Comparison of ENCODE assay signal across 16 cellular contexts in genomic region chr7:108643136-108643535, GRCh38.
DNase-seq lines count a peak whose midpoint lies in the region; ATAC-seq, FAIRE-seq and TF ChIP-seq lines count a peak whose summit lies in the region.
"Had no signal": no experiment of that assay in that cellular context is flagged by ENCODE, and none has a peak within 500 bp of the region (broad histone marks: within the 10 kb centered on the region; RNA-seq: fewer than 3 reads in every experiment).

No MANE protein-coding gene starts in this region.

- no TSS peak for BruUV-seq in HepG2 (replicated peaks; lab: Mats Ljungman, UMichigan)
- no TSS peak for BruUV-seq in OCI-LY7 (replicated peaks; lab: Mats Ljungman, UMichigan)

- H3K9me2 ChIP-seq in OCI-LY7 (ENCODE audit: insufficient read depth, low read length) = no peaks in the 10 kb centered on the region

- H3K4me2 ChIP-seq in HepG2 (ENCODE audit: low read depth, low read length) (no peak overlapping the region), DND-41 (ENCODE audit: insufficient read depth, low read length) (no peak overlapping the region), OCI-LY7 (ENCODE audit: low read length) (no peak overlapping the region), neural progenitor cell (no peak overlapping the region)
- H3K4me2 ChIP-seq: BLaER1 had no signal

- no peaks in the 10 kb centered on the region for H3K9me3 Mint-ChIP-seq in neural progenitor cell

- TF ChIP-seq EP300 in HepG2 (IDR thresholded peaks at IDR 0.05; ENCODE audit: low read depth in 2 of 2, low read length in 2 of 2) = no peak
- TF ChIP-seq EP300 in HepG2 (CRISPR knock-in tag; IDR thresholded peaks at IDR 0.05; ENCODE audit: borderline replicate concordance) = no peak

- H4K20me1 ChIP-seq in HepG2 (ENCODE audit: insufficient read depth, low read length) (no peaks in the 10 kb centered on the region), DND-41 (ENCODE audit: insufficient read depth, low read length) (no peaks in the 10 kb centered on the region), OCI-LY7 (ENCODE audit: insufficient read depth, low read length) (no peaks in the 10 kb centered on the region), neural progenitor cell (ENCODE audit: low read depth) (no peaks in the 10 kb centered on the region)
- H4K20me1 ChIP-seq: BLaER1 had no signal

- CTCF ChIA-PET in HepG2 (lab: Yijun Ruan, JAX; ENCODE audit: low intra/inter-chr PET ratio, low total read pairs) (no interaction called here), OCI-LY7 (lab: Charles Lee; ENCODE audit: unreplicated experiment) (no interaction called here)

- ATAC-seq in HepG2 (no peak), right lobe of liver (no peak), DND-41 (ENCODE audit: insufficient read depth, low read depth) (no peak), HG02870 (IDR thresholded peaks at IDR 0.05; ENCODE audit: unreplicated experiment) (no peak), left lobe of liver (no peak)

- H3K4me1 Mint-ChIP-seq in neural progenitor cell = no peaks in the 10 kb centered on the region
- H3K4me1 Mint-ChIP-seq: CD4-positive, CD25-positive, alpha-beta regulatory T cell had no signal

- TF ChIP-seq RAD21 in HepG2 (CRISPR knock-in tag; IDR thresholded peaks at IDR 0.05) = no peak

- no peak for FAIRE-seq in HepG2 (lab: Jason Lieb, UNC)
- FAIRE-seq: HTR-8/SVneo had no signal

- TF ChIP-seq CTCF in HepG2 (CRISPR knock-in tag; IDR thresholded peaks at IDR 0.05) = no peak
- no peak for TF ChIP-seq CTCF in right lobe of liver (IDR thresholded peaks at IDR 0.05)
- peak; percentile 45 for TF ChIP-seq CTCF in DND-41 (IDR thresholded peaks at IDR 0.05; ENCODE audit: borderline replicate concordance, extremely low read depth, low read length, poor library complexity, severe bottlenecking)
- peak; percentile 26; the same call in 1 of the 2 replicates for TF ChIP-seq CTCF in OCI-LY7 (conservative IDR thresholded peaks at IDR 0.05; ENCODE audit: low read length)
- TF ChIP-seq CTCF in neural progenitor cell (IDR thresholded peaks at IDR 0.05) = peak; percentile 10

- H3K36me3 ChIP-seq in HepG2 (replicated peaks in 1 of 2; ENCODE audit: control insufficient read depth in 1 of 2, insufficient read depth in 2 of 2, low read length in 2 of 2) (no peaks in the 10 kb centered on the region), right lobe of liver (no peaks in the 10 kb centered on the region), DND-41 (ENCODE audit: insufficient read depth, low read length) (no peaks in the 10 kb centered on the region), OCI-LY7 (ENCODE audit: insufficient read depth, low read length) (no peaks in the 10 kb centered on the region), neural progenitor cell (no peaks in the 10 kb centered on the region)
- H3K36me3 ChIP-seq: BLaER1 had no signal

- H3K79me2 ChIP-seq in HepG2 (ENCODE audit: insufficient read depth, low read length) (no peaks in the 10 kb centered on the region), DND-41 (ENCODE audit: insufficient read depth, low read length) (no peaks in the 10 kb centered on the region), OCI-LY7 (ENCODE audit: insufficient read depth, low read depth, low read length) (no peaks in the 10 kb centered on the region), neural progenitor cell (ENCODE audit: low read depth) (no peaks in the 10 kb centered on the region)

- no peak overlapping the region for H3K4me3 Mint-ChIP-seq in neural progenitor cell
- H3K4me3 Mint-ChIP-seq: CD4-positive, CD25-positive, alpha-beta regulatory T cell had no signal

- no peak overlapping the region for H3K4me3 ChIP-seq in HepG2 (replicated peaks in 1 of 3; ENCODE audit: insufficient read depth in 1 of 3, low read depth in 2 of 3, low read length in 3 of 3)
- H3K4me3 ChIP-seq in right lobe of liver = no peak overlapping the region
- H3K4me3 ChIP-seq in DND-41 (ENCODE audit: low read depth in 1 of 2, low read length in 2 of 2) = no peak overlapping the region
- H3K4me3 ChIP-seq in OCI-LY7 (ENCODE audit: low read depth, low read length, poor library complexity, severe bottlenecking) = no peak overlapping the region
- no peak overlapping the region for H3K4me3 ChIP-seq in neural progenitor cell
- H3K4me3 ChIP-seq: BLaER1, GM23248 had no signal

- no peak for TF ChIP-seq POLR2A in HepG2 (IDR thresholded peaks at IDR 0.05; ENCODE audit: insufficient read depth in 1 of 2, low read depth in 2 of 2, low read length in 2 of 2)
- TF ChIP-seq POLR2A in right lobe of liver (IDR thresholded peaks at IDR 0.05) = no peak

- H3K27me3 Mint-ChIP-seq in neural progenitor cell (ENCODE audit: insufficient read depth, low read depth) = no peaks in the 10 kb centered on the region

- intact Hi-C loops in HepG2 (cut with micrococcal nuclease; ENCODE audit: unreplicated experiment) = no loop called here
- intact Hi-C loops in right lobe of liver (cut with DNase I) = no loop called here
- intact Hi-C loops in OCI-LY7 (cut with micrococcal nuclease; ENCODE audit: unreplicated experiment) = no loop called here

- POLR2A ChIA-PET in HepG2 (lab: Yijun Ruan, JAX) = no interaction called here
- POLR2A ChIA-PET in OCI-LY7 (lab: Charles Lee) = no interaction called here

- DNase-seq in HepG2 (ENCODE audit: low spot score) = no peak
- no peak for DNase-seq in right lobe of liver
- DNase-seq in DND-41 = no peak
- no peak for DNase-seq in OCI-LY7 (ENCODE audit: low spot score)
- DNase-seq in neural progenitor cell (ENCODE audit: low spot score) = no peak
- DNase-seq in stimulated activated CD4-positive, alpha-beta T cell treated with anti-CD3 and anti-CD28 coated beads, Interleukin-15, amount 100 ng/mL, for 24 hours = no peak
- no peak for DNase-seq in left lobe of liver (ENCODE audit: low spot score)
- DNase-seq: Calu3; CD4-positive, CD25-positive, alpha-beta regulatory T cell; DMS153; GM23248; H7; Karpas-422 had no signal

- no peaks in the 10 kb centered on the region for H3F3A ChIP-seq in neural progenitor cell (ENCODE audit: low read depth)

- H2AFZ ChIP-seq in HepG2 (ENCODE audit: low read length) = no peak overlapping the region
- H2AFZ ChIP-seq in DND-41 (ENCODE audit: low read depth, low read length) = no peak overlapping the region
- H2AFZ ChIP-seq in OCI-LY7 (ENCODE audit: low read length) = no peak overlapping the region
- H2AFZ ChIP-seq in neural progenitor cell (replicated peaks) = no peak overlapping the region
- H2AFZ ChIP-seq: GM23248 had no signal

- H3K27ac ChIP-seq in HepG2 (ENCODE audit: extremely low read length, insufficient read depth, low read length) = no peak overlapping the region
- no peak overlapping the region for H3K27ac ChIP-seq in right lobe of liver
- H3K27ac ChIP-seq in DND-41 (ENCODE audit: low read length) = no peak overlapping the region
- H3K27ac ChIP-seq in OCI-LY7 (ENCODE audit: low read depth, low read length, poor library complexity, severe bottlenecking) = no peak overlapping the region
- no peak overlapping the region for H3K27ac ChIP-seq in neural progenitor cell
- H3K27ac ChIP-seq: BLaER1, GM23248 had no signal

- no peaks in the 10 kb centered on the region for H3K36me3 Mint-ChIP-seq in neural progenitor cell
- H3K36me3 Mint-ChIP-seq: CD4-positive, CD25-positive, alpha-beta regulatory T cell had no signal

- in situ Hi-C loops in HepG2 (cut with HindIII; ENCODE audit: extremely low pct_ligation_motif_present, low pct_unique_long_range_greater_than_20kb) = no loop called here

- 51% methylated on average over 5 of the region's 5 CpGs for WGBS in HepG2 (ENCODE audit: low lambda C conversion rate)
- 79% methylated on average over 5 of the region's 5 CpGs for WGBS in right lobe of liver (ENCODE audit: insufficient coverage, low coverage, low lambda C conversion rate, missing lambda C conversion rate)

- H3K9ac ChIP-seq in HepG2 (ENCODE audit: insufficient read depth, low read depth, low read length) (no peak overlapping the region), DND-41 (ENCODE audit: low read depth, low read length) (no peak overlapping the region), neural progenitor cell (no peak overlapping the region)
- H3K9ac ChIP-seq: BLaER1, GM23248 had no signal

- H3K4me1 ChIP-seq in HepG2 (ENCODE audit: insufficient read depth, low read length) (no peaks in the 10 kb centered on the region), right lobe of liver (no peaks in the 10 kb centered on the region), DND-41 (ENCODE audit: insufficient read depth, low read length) (no peaks in the 10 kb centered on the region), OCI-LY7 (ENCODE audit: insufficient read depth, low read length, poor library complexity, severe bottlenecking) (no peaks in the 10 kb centered on the region), neural progenitor cell (no peaks in the 10 kb centered on the region)
- H3K4me1 ChIP-seq: BLaER1 had no signal

- no peak overlapping the region for H3K27ac Mint-ChIP-seq in neural progenitor cell
- H3K27ac Mint-ChIP-seq: CD4-positive, CD25-positive, alpha-beta regulatory T cell had no signal

- no peaks in the 10 kb centered on the region for H3K9me3 ChIP-seq in HepG2 (ENCODE audit: low read length)
- H3K9me3 ChIP-seq in right lobe of liver = no peaks in the 10 kb centered on the region
- no peaks in the 10 kb centered on the region for H3K9me3 ChIP-seq in DND-41 (ENCODE audit: insufficient read depth, low read length, severe bottlenecking)
- H3K9me3 ChIP-seq in OCI-LY7 (ENCODE audit: low read length) = no peaks in the 10 kb centered on the region
- H3K9me3 ChIP-seq in neural progenitor cell (ENCODE audit: low read depth) = no peaks in the 10 kb centered on the region
- H3K9me3 ChIP-seq: BLaER1 had no signal

- H3K27me3 ChIP-seq in HepG2 (ENCODE audit: control insufficient read depth in 1 of 2, insufficient read depth in 2 of 2, low read length in 2 of 2) (no peaks in the 10 kb centered on the region), right lobe of liver (no peaks in the 10 kb centered on the region), DND-41 (ENCODE audit: insufficient read depth, low read length, poor library complexity) (no peaks in the 10 kb centered on the region), neural progenitor cell (no peaks in the 10 kb centered on the region)
- H3K27me3 ChIP-seq: BLaER1 had no signal

TF ChIP-seq in HepG2, 621 proteins besides CTCF, POLR2A, EP300 and RAD21 (continues in another document):
- TF ChIP-seq ZNF383 (CRISPR knock-in tag; IDR thresholded peaks at IDR 0.05; ENCODE audit: borderline replicate concordance) (no peak), SUZ12 (IDR thresholded peaks at IDR 0.05; ENCODE audit: low read depth, low read length) (no peak), ZBTB21 (CRISPR knock-in tag; IDR thresholded peaks at IDR 0.05) (no peak)
- TF ChIP-seq, protein P1, sequence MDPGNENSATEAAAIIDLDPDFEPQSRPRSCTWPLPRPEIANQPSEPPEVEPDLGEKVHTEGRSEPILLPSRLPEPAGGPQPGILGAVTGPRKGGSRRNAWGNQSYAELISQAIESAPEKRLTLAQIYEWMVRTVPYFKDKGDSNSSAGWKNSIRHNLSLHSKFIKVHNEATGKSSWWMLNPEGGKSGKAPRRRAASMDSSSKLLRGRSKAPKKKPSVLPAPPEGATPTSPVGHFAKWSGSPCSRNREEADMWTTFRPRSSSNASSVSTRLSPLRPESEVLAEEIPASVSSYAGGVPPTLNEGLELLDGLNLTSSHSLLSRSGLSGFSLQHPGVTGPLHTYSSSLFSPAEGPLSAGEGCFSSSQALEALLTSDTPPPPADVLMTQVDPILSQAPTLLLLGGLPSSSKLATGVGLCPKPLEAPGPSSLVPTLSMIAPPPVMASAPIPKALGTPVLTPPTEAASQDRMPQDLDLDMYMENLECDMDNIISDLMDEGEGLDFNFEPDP (CRISPR knock-in tag; conservative IDR thresholded peaks at IDR 0.05) = no peak

Comparison
In these comparisons a context has a peak if more than half of its experiments do, and no peak if none do; other contexts are left out.
1. CTCF ChIP-seq: peak in DND-41 (single experiment), OCI-LY7 (single experiment) and neural progenitor cell (single experiment); none in HepG2 (single experiment) and right lobe of liver (0 of 4).